Comparison of ENCODE assay signal across 23 cellular contexts in genomic region chr12:77347009-77347408, GRCh38.
"Had no signal": no experiment of that assay in that cellular context is flagged by ENCODE, and none has a peak within 500 bp of the region (broad histone marks: within the 10 kb centered on the region; RNA-seq: fewer than 3 reads in every experiment).

No MANE protein-coding gene starts in this region.

- ATAC-seq: effector memory CD8-positive, alpha-beta T cell; esophagus mucosa; gastrocnemius medialis; left lung; lower lobe of right lung; mucosa of descending colon had no signal

- DNase-seq: effector CD8-positive, alpha-beta T cell; effector memory CD8-positive, alpha-beta T cell; endodermal cell; erythroblast; esophagus squamous epithelium; foreskin fibroblast; foreskin melanocyte; gastrocnemius medialis; glutamatergic neuron; head of caudate nucleus; hippocampal formation; left cardiac atrium; left lung; lower lobe of right lung; mesenchymal stem cell; mucosa of descending colon had no signal

- H3K27ac ChIP-seq: coronary artery, epithelial cell of prostate, esophagus squamous epithelium, gastrocnemius medialis, left lung, lower lobe of right lung had no signal

- H3K4me3 ChIP-seq: coronary artery, esophagus squamous epithelium, gastrocnemius medialis, left lung, lower lobe of right lung, mucosa of descending colon had no signal

- FAIRE-seq: colon, endometrium, islet of Langerhans, keratinocyte had no signal

- H3K9me3 ChIP-seq: esophagus squamous epithelium, gastrocnemius medialis, left lung, lower lobe of right lung, mucosa of descending colon had no signal

- H3K4me1 ChIP-seq: esophagus squamous epithelium, left lung, lower lobe of right lung had no signal

- H3K36me3 ChIP-seq: esophagus squamous epithelium, gastrocnemius medialis, left lung, lower lobe of right lung had no signal

- H3K27me3 ChIP-seq: esophagus squamous epithelium, gastrocnemius medialis, left lung had no signal
